ENCODE assay signal across 1 cellular context in genomic region chr6:166488701-166489100, GRCh38.
TF ChIP-seq lines count a peak whose summit lies in the region.

No MANE protein-coding gene starts in this region.

TF ChIP-seq in H1, 55 proteins besides CTCF, POLR2A, EP300 and RAD21 (continued from another document):
- no peak for TF ChIP-seq CHD7 (IDR thresholded peaks at IDR 0.05; ENCODE audit: insufficient replicate concordance, low read length)
